ENCODE assay signal across 9 cellular contexts in the genomic region with DNA sequence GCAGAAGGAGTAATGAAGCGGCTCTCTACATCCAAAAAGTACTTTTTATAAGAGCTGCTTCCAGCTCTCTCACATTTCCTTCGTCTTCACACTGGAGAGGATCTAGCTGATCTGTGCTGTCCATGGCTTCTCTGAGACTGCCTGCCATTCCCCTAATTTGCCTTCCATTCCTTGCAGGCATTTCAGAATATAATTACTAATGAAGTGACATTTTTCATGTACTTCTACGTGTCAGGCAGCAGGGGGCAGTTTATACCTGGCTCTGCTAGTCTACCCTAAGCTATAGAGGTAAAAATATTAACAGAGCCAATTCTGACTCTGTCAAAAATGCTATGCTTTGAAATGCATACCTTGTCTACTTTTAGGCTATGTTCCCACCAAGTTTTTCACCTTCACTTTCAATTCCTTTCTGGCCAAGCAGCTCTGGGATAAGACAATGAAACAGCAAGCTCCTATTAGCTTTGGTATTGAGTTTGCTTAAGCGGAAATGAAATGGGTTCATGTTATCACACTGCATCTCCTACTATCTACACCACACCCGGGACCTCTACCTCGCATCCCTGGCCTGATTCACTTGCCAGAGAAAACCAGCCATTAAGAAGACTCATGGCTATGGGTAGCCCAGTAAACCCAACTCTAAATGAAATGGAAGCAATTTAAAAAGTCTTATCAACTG.
A peak's percentile ranks its signal among the peaks of the same experiment; 100 is the strongest.
DNase-seq lines count a peak whose midpoint lies in the region; ATAC-seq, FAIRE-seq and TF ChIP-seq lines count a peak whose summit lies in the region.
"Had no signal": no experiment of that assay in that cellular context is flagged by ENCODE, and none has a peak within 500 bp of the region (broad histone marks: within the 10 kb centered on the region; RNA-seq: fewer than 3 reads in every experiment).

No MANE protein-coding gene starts in this region.

- H4K20me1 ChIP-seq in neural cell (ENCODE audit: insufficient read depth) = no peaks in the 10 kb centered on the region

- no peak overlapping the region for H3K27ac ChIP-seq in neural cell (ENCODE audit: low read length)

- no peak for FAIRE-seq in GM12892 (lab: Jason Lieb, UNC)
- FAIRE-seq: A204.1 had no signal

- H2AFZ ChIP-seq in neural cell (ENCODE audit: low read depth, low read length) = no peak overlapping the region

- no peak for TF ChIP-seq POLR2A in erythroblast (IDR thresholded peaks at IDR 0.05; ENCODE audit: low read length)
- TF ChIP-seq POLR2A in GM12892 (IDR thresholded peaks at IDR 0.05; ENCODE audit: low read depth, low read length) = no peak

- H3K9ac ChIP-seq in neural cell (ENCODE audit: low read length) = no peak overlapping the region

- H3K4me3 ChIP-seq in neural cell (ENCODE audit: low read length) = no peak overlapping the region

- no peak for TF ChIP-seq EP300 in neural cell (conservative IDR thresholded peaks at IDR 0.05; ENCODE audit: poor library complexity, severe bottlenecking)

- no peaks in the 10 kb centered on the region for H3K27me3 ChIP-seq in neural cell (ENCODE audit: insufficient read depth, low read depth, low read length)

- H3F3A ChIP-seq in neural cell (ENCODE audit: insufficient read depth, low read length, poor library complexity, severe bottlenecking) = no peaks in the 10 kb centered on the region

- DNase-seq in DMS153 treated with DMSO at 0.1 percent for 48 hours (lab: John Stamatoyannopoulos, UW; ENCODE audit: unreplicated experiment) = peak; percentile 51
- no peak for DNase-seq in DMS153 (lab: John Stamatoyannopoulos, UW)
- DNase-seq in HT1080 (ENCODE audit: low read depth) = peak; percentile 29
- peak; percentile 55 for DNase-seq in RKO (ENCODE audit: low spot score)
- peak; percentile 27 to 54 for DNase-seq in erythroblast (lab: John Stamatoyannopoulos, UW)
- no peak for DNase-seq in GM12892 (ENCODE audit: insufficient read length)

- peak; percentile 66 for ATAC-seq in GM19463 (IDR thresholded peaks at IDR 0.05; ENCODE audit: unreplicated experiment)

- no peaks in the 10 kb centered on the region for H3K9me3 ChIP-seq in neural cell (ENCODE audit: low read length)

- TF ChIP-seq RAD21 in neural cell (conservative IDR thresholded peaks at IDR 0.05) = peak; percentile 63

- TF ChIP-seq CTCF in neural cell (IDR thresholded peaks at IDR 0.05; ENCODE audit: poor library complexity, severe bottlenecking) = peak; percentile 65

- H3K4me2 ChIP-seq in neural cell (ENCODE audit: low read length) = no peak overlapping the region

- H3K9me2 ChIP-seq in neural cell (ENCODE audit: insufficient read depth, low read length) = no peaks in the 10 kb centered on the region

- no peaks in the 10 kb centered on the region for H3K79me2 ChIP-seq in neural cell (replicated peaks; ENCODE audit: insufficient read depth, low read length)

- no peaks in the 10 kb centered on the region for H3K36me3 ChIP-seq in neural cell (ENCODE audit: insufficient read depth, low read length)

TF ChIP-seq in neural cell, 6 proteins besides CTCF, POLR2A, EP300 and RAD21:
- TF ChIP-seq MXI1 (conservative IDR thresholded peaks at IDR 0.05; ENCODE audit: poor library complexity, severe bottlenecking) (no peak), SMC3 (conservative IDR thresholded peaks at IDR 0.05; ENCODE audit: poor library complexity) (peak; percentile 65), TAF1 (IDR thresholded peaks at IDR 0.05; ENCODE audit: low read depth) (no peak)
- TF ChIP-seq, protein P1, sequence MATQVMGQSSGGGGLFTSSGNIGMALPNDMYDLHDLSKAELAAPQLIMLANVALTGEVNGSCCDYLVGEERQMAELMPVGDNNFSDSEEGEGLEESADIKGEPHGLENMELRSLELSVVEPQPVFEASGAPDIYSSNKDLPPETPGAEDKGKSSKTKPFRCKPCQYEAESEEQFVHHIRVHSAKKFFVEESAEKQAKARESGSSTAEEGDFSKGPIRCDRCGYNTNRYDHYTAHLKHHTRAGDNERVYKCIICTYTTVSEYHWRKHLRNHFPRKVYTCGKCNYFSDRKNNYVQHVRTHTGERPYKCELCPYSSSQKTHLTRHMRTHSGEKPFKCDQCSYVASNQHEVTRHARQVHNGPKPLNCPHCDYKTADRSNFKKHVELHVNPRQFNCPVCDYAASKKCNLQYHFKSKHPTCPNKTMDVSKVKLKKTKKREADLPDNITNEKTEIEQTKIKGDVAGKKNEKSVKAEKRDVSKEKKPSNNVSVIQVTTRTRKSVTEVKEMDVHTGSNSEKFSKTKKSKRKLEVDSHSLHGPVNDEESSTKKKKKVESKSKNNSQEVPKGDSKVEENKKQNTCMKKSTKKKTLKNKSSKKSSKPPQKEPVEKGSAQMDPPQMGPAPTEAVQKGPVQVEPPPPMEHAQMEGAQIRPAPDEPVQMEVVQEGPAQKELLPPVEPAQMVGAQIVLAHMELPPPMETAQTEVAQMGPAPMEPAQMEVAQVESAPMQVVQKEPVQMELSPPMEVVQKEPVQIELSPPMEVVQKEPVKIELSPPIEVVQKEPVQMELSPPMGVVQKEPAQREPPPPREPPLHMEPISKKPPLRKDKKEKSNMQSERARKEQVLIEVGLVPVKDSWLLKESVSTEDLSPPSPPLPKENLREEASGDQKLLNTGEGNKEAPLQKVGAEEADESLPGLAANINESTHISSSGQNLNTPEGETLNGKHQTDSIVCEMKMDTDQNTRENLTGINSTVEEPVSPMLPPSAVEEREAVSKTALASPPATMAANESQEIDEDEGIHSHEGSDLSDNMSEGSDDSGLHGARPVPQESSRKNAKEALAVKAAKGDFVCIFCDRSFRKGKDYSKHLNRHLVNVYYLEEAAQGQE (IDR thresholded peaks at IDR 0.05; ENCODE audit: borderline replicate concordance) = no peak

Comparison
In these comparisons a context has a peak if more than half of its experiments do, and no peak if none do; other contexts are left out.
1. DNase-seq: peak in DMS153 treated with DMSO at 0.1 percent for 48 hours (single experiment), HT1080 (single experiment), RKO (single experiment) and erythroblast (2 of 2); none in DMS153 (single experiment) and GM12892 (single experiment).